8 cellular contexts compared by ENCODE assay signal in the genomic region with DNA sequence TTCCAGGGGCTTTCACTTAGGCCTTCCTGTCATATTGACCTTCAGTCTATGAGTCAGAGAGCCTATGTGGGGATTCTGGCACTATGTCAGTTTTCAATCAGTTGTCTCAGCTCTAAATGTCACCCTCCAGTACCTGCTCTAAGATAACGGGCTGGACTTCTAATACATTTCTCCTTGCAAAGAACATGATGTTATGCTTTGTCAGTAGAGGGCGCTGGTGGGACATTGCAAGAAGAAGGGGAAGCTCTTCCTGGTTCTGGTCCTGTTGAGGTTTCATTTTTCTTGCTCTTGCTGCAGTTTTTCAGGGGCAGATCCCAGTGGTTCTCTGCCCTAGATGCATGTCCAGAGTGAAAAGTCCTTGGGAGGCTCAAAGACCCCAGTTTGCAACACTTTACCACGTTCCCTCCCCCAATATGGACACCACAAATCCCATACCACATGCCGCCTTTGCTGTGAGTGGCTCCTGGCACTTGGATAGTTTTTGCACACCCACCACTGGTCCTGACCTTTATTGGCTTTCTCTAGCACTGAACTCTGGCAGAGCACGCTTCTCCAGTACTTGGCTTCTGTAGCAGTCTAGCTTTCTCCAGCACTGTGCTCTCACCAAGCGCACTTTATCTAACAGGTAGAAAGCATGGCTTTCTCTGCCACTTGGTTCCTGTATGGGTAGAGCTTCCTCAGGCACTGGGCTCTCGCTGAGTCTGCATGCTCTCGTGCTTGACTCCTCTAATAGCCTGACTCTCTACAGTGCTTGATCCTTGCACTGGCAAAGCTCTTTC. TPM values are rescaled to one million over a fixed set of nuclear protein-coding genes. Genes with fewer than 3 reads are reported as not detected.
A peak's percentile ranks its signal among the peaks of the same experiment; 100 is the strongest.
DNase-seq lines count a peak whose midpoint lies in the region; ATAC-seq lines count a peak whose summit lies in the region.

No MANE protein-coding gene starts in this region.

- peak; percentile 76 for DNase-seq in Daoy (ENCODE audit: low read depth)
- peak; percentile 50 for DNase-seq in NCI-H748 treated with DMSO at 0.1 percent for 48 hours (lab: John Stamatoyannopoulos, UW)
- peak; percentile 71 to 78 for DNase-seq in activated CD4-positive, alpha-beta T cell treated with anti-CD3 and anti-CD28 coated beads, Interleukin-2, amount 50 U/mL, for 48 hours
- DNase-seq in ecto neural progenitor cell (ENCODE audit: low spot score): peak; percentile 70
- peak; percentile 78 to 82 for DNase-seq in memory B cell (ENCODE audit: low spot score in 2 of 2)
- peak; percentile 49 for DNase-seq in stimulated activated CD8-positive, alpha-beta memory T cell treated with anti-CD3 and anti-CD28 coated beads, Interleukin-12 subunit alpha, Interleukin-12 subunit beta, amount 100 ng/mL, for 24 hours (ENCODE audit: extremely low read depth)

- peaks cover 2% of the 10 kb centered on the region for H3K36me3 Mint-ChIP-seq in memory B cell

- no peaks in the 10 kb centered on the region for H3K27me3 Mint-ChIP-seq in memory B cell

- H3K9me3 Mint-ChIP-seq in memory B cell: no peaks in the 10 kb centered on the region

- no peak overlapping the region for H3K27ac Mint-ChIP-seq in memory B cell

- no peak overlapping the region for H3K4me3 Mint-ChIP-seq in memory B cell

- ATAC-seq in HG03460 (IDR thresholded peaks at IDR 0.05; ENCODE audit: unreplicated experiment) (peak; percentile 71), memory B cell (ENCODE audit: low read depth) (peak; percentile 98), HG02571 (IDR thresholded peaks at IDR 0.05; ENCODE audit: unreplicated experiment) (no peak)

- peaks cover 5% of the 10 kb centered on the region for H3K4me1 Mint-ChIP-seq in memory B cell

RNA-seq across cellular contexts. Expression of a gene that starts 49.0 kb away (rescaled TPM):
- 27.8 and 29.4 TPM in 2 replicates for total RNA-seq in Daoy (2014; rRNA removed; shearing (Covaris generic))

RNA-seq across cellular contexts. Expression of a gene that starts 51.6 kb away (rescaled TPM):
- 0.33 and 0.46 TPM in 2 replicates for total RNA-seq in Daoy (2014; rRNA removed; shearing (Covaris generic))

RNA-seq across cellular contexts. Expression of a gene that starts 57.9 kb away (rescaled TPM):
- 5.0 and 6.5 TPM in 2 replicates for total RNA-seq in Daoy (2014; rRNA removed; shearing (Covaris generic))
